Comparison of ENCODE assay signal across 19 cellular contexts in the genomic region with DNA sequence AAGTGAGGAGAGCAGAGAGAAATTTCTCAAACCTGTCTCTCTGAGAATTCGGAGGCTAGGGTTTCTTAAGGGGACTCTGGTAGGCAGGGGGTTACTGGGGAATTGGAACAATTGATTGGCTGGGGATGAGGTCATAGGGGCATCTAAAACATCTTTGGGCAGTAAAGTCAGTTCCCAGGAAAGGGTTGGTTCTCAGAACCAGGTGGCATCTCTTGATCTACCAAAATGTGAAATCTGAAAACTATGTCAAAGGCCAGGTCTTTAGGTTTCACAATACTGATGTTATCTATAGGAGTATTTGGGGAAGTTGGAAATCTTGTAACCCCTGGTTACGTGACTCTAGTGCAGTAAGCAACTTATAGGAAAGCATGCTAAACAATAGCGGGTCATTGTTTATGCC. TPM values are rescaled to one million over a fixed set of nuclear protein-coding genes. Genes with fewer than 3 reads are reported as not detected.
DNase-seq lines count a peak whose midpoint lies in the region; ATAC-seq and TF ChIP-seq lines count a peak whose summit lies in the region.
"Had no signal": no experiment of that assay in that cellular context is flagged by ENCODE, and none has a peak within 500 bp of the region (broad histone marks: within the 10 kb centered on the region; RNA-seq: fewer than 3 reads in every experiment).

No MANE protein-coding gene starts in this region.

- peaks cover 43% of the 10 kb centered on the region for H3K79me2 ChIP-seq in OCI-LY3 (ENCODE audit: low read length)

- POLR2A ChIA-PET in activated naive CD8-positive, alpha-beta T cell treated with anti-CD3 and anti-CD28 coated beads, Interleukin-2, amount 10 ng/mL, durations not matched to agents 7 days and 5 days (lab: Charles Lee): no interaction called here

- ATAC-seq in activated naive CD8-positive, alpha-beta T cell treated with anti-CD3 and anti-CD28 coated beads, Interleukin-2, amount 10 ng/mL, durations not matched to agents 7 days and 5 days (ENCODE audit: low read depth): no peak
- no peak for ATAC-seq in GM19467 (IDR thresholded peaks at IDR 0.05; ENCODE audit: unreplicated experiment)
- ATAC-seq: HepG2, left ventricle myocardium superior, Panc1, pancreas had no signal

- H2AFZ ChIP-seq in OCI-LY3 (ENCODE audit: low read depth, low read length): no peak overlapping the region

- H3K4me1 ChIP-seq in OCI-LY3 (ENCODE audit: low read length): peaks cover 28% of the 10 kb centered on the region
- H3K4me1 ChIP-seq: colonic mucosa, pancreas had no signal

- peaks cover 24% of the 10 kb centered on the region for H3K36me3 ChIP-seq in OCI-LY3 (replicated peaks; ENCODE audit: low read depth, low read length)
- H3K36me3 ChIP-seq: colonic mucosa, pancreas, WERI-Rb-1 had no signal

- peak overlapping the region; percentile 15 for H3K4me2 ChIP-seq in OCI-LY3 (ENCODE audit: low read length)

- 0 out of 2 replicates have a peak, but pooled peaks cover 4% of the 10 kb centered on the region for H4K20me1 ChIP-seq in OCI-LY3 (ENCODE audit: insufficient read depth, low read length)

- H3K27ac Mint-ChIP-seq in activated naive CD8-positive, alpha-beta T cell treated with anti-CD3 and anti-CD28 coated beads, Interleukin-2, amount 10 ng/mL, durations not matched to agents 7 days and 5 days: peak overlapping the region; percentile 31
- H3K27ac Mint-ChIP-seq in activated naive CD8-positive, alpha-beta T cell treated with anti-CD3 and anti-CD28 coated beads for 36 hours: no peak overlapping the region
- peak overlapping the region; percentile 82 for H3K27ac Mint-ChIP-seq in chondrocyte (ENCODE audit: unreplicated experiment)
- peak overlapping the region; percentile 4 for H3K27ac Mint-ChIP-seq in stimulated activated naive CD8-positive, alpha-beta T cell treated with anti-CD3 and anti-CD28 coated beads, Interleukin-15, Interleukin-2, amounts not matched to agents 100 ng/mL and 50 ng/mL, for 24 hours
- H3K27ac Mint-ChIP-seq: CD4-positive, alpha-beta T cell had no signal

- TF ChIP-seq CTCF in OCI-LY3 (IDR thresholded peaks at IDR 0.05; ENCODE audit: low read depth, low read length) (no peak), chondrocyte (IDR thresholded peaks at IDR 0.05) (no peak), foreskin fibroblast (IDR thresholded peaks at IDR 0.05; ENCODE audit: low read depth, low read length) (no peak)

- peaks cover 20% of the 10 kb centered on the region for H3K9me3 Mint-ChIP-seq in activated naive CD8-positive, alpha-beta T cell treated with anti-CD3 and anti-CD28 coated beads, Interleukin-2, amount 10 ng/mL, durations not matched to agents 7 days and 5 days
- peaks cover 7% of the 10 kb centered on the region for H3K9me3 Mint-ChIP-seq in activated naive CD8-positive, alpha-beta T cell treated with anti-CD3 and anti-CD28 coated beads for 36 hours
- peaks cover 13% of the 10 kb centered on the region for H3K9me3 Mint-ChIP-seq in chondrocyte (ENCODE audit: low read depth)
- H3K9me3 Mint-ChIP-seq in stimulated activated naive CD8-positive, alpha-beta T cell treated with anti-CD3 and anti-CD28 coated beads, Interleukin-15, Interleukin-2, amounts not matched to agents 100 ng/mL and 50 ng/mL, for 24 hours: peaks cover 6% of the 10 kb centered on the region
- H3K9me3 Mint-ChIP-seq: CD4-positive, alpha-beta T cell had no signal

- H3K27ac ChIP-seq in OCI-LY3 (ENCODE audit: low read length): no peak overlapping the region
- H3K27ac ChIP-seq: colonic mucosa, pancreas, WERI-Rb-1 had no signal

- H3K27me3 ChIP-seq in OCI-LY3 (ENCODE audit: low read depth, low read length): no peaks in the 10 kb centered on the region
- H3K27me3 ChIP-seq: colonic mucosa, pancreas had no signal

- peak overlapping the region; percentile 0 for H3K4me3 Mint-ChIP-seq in activated naive CD8-positive, alpha-beta T cell treated with anti-CD3 and anti-CD28 coated beads, Interleukin-2, amount 10 ng/mL, durations not matched to agents 7 days and 5 days
- H3K4me3 Mint-ChIP-seq in activated naive CD8-positive, alpha-beta T cell treated with anti-CD3 and anti-CD28 coated beads for 36 hours: no peak overlapping the region
- no peak overlapping the region for H3K4me3 Mint-ChIP-seq in chondrocyte (ENCODE audit: unreplicated experiment)
- H3K4me3 Mint-ChIP-seq in stimulated activated naive CD8-positive, alpha-beta T cell treated with anti-CD3 and anti-CD28 coated beads, Interleukin-15, Interleukin-2, amounts not matched to agents 100 ng/mL and 50 ng/mL, for 24 hours: no peak overlapping the region
- H3K4me3 Mint-ChIP-seq: CD4-positive, alpha-beta T cell had no signal

- H3K36me3 Mint-ChIP-seq in activated naive CD8-positive, alpha-beta T cell treated with anti-CD3 and anti-CD28 coated beads, Interleukin-2, amount 10 ng/mL, durations not matched to agents 7 days and 5 days: peaks cover 80% of the 10 kb centered on the region
- peaks cover 22% of the 10 kb centered on the region for H3K36me3 Mint-ChIP-seq in activated naive CD8-positive, alpha-beta T cell treated with anti-CD3 and anti-CD28 coated beads for 36 hours
- H3K36me3 Mint-ChIP-seq in chondrocyte (ENCODE audit: low read depth): peaks cover 15% of the 10 kb centered on the region
- peaks cover 25% of the 10 kb centered on the region for H3K36me3 Mint-ChIP-seq in stimulated activated naive CD8-positive, alpha-beta T cell treated with anti-CD3 and anti-CD28 coated beads, Interleukin-15, Interleukin-2, amounts not matched to agents 100 ng/mL and 50 ng/mL, for 24 hours (ENCODE audit: low read depth)

- peaks cover 55% of the 10 kb centered on the region for H3K4me1 Mint-ChIP-seq in activated naive CD8-positive, alpha-beta T cell treated with anti-CD3 and anti-CD28 coated beads, Interleukin-2, amount 10 ng/mL, durations not matched to agents 7 days and 5 days
- peaks cover 17% of the 10 kb centered on the region for H3K4me1 Mint-ChIP-seq in activated naive CD8-positive, alpha-beta T cell treated with anti-CD3 and anti-CD28 coated beads for 36 hours
- peaks cover 93% of the 10 kb centered on the region for H3K4me1 Mint-ChIP-seq in chondrocyte (ENCODE audit: low read depth)
- H3K4me1 Mint-ChIP-seq in stimulated activated naive CD8-positive, alpha-beta T cell treated with anti-CD3 and anti-CD28 coated beads, Interleukin-15, Interleukin-2, amounts not matched to agents 100 ng/mL and 50 ng/mL, for 24 hours (ENCODE audit: low read depth): peaks cover 36% of the 10 kb centered on the region

- H3K4me3 ChIP-seq in OCI-LY3 (ENCODE audit: low read length) (0 out of 2 replicates have a peak overlapping the region, but pooled peaks have one; percentile 5), foreskin fibroblast (ENCODE audit: low read depth in 1 of 2, low read length in 2 of 2) (no peak overlapping the region)
- H3K4me3 ChIP-seq: colonic mucosa, pancreas had no signal

- H3K9ac ChIP-seq in OCI-LY3 (ENCODE audit: low read length): no peak overlapping the region

- DNase-seq in activated naive CD8-positive, alpha-beta T cell treated with anti-CD3 and anti-CD28 coated beads, Interleukin-2, amount 10 ng/mL, durations not matched to agents 7 days and 5 days: no peak
- DNase-seq in activated naive CD8-positive, alpha-beta T cell treated with anti-CD3 and anti-CD28 coated beads for 36 hours: no peak
- no peak for DNase-seq in chondrocyte (ENCODE audit: low spot score)
- DNase-seq in NCI-H128 (lab: John Stamatoyannopoulos, UW; ENCODE audit: unreplicated experiment): no peak
- DNase-seq in foreskin fibroblast: no peak
- DNase-seq: CD4-positive, alpha-beta T cell; DMS79 treated with DMSO at 0.1 percent for 48 hours; left ventricle myocardium superior; NCI-H1092; NCI-H69; pancreas; SW 1271; WERI-Rb-1 had no signal

- H3K27me3 Mint-ChIP-seq in activated naive CD8-positive, alpha-beta T cell treated with anti-CD3 and anti-CD28 coated beads, Interleukin-2, amount 10 ng/mL, durations not matched to agents 7 days and 5 days: no peaks in the 10 kb centered on the region
- no peaks in the 10 kb centered on the region for H3K27me3 Mint-ChIP-seq in activated naive CD8-positive, alpha-beta T cell treated with anti-CD3 and anti-CD28 coated beads for 36 hours
- H3K27me3 Mint-ChIP-seq in chondrocyte (ENCODE audit: low read depth): no peaks in the 10 kb centered on the region
- no peaks in the 10 kb centered on the region for H3K27me3 Mint-ChIP-seq in stimulated activated naive CD8-positive, alpha-beta T cell treated with anti-CD3 and anti-CD28 coated beads, Interleukin-15, Interleukin-2, amounts not matched to agents 100 ng/mL and 50 ng/mL, for 24 hours
- H3K27me3 Mint-ChIP-seq: CD4-positive, alpha-beta T cell had no signal

- H3K9me3 ChIP-seq in OCI-LY3 (ENCODE audit: insufficient read depth, low read length): peaks cover 13% of the 10 kb centered on the region
- H3K9me3 ChIP-seq: colonic mucosa, pancreas had no signal

RNA-seq across cellular contexts. Expression of gene C12orf75, which starts 6.9 kb away (rescaled TPM):
- total RNA-seq in activated naive CD8-positive, alpha-beta T cell treated with anti-CD3 and anti-CD28 coated beads, Interleukin-2, amount 10 ng/mL, durations not matched to agents 7 days and 5 days: 100 to 1,000 TPM; 167 to 172 TPM
- total RNA-seq in activated naive CD8-positive, alpha-beta T cell treated with anti-CD3 and anti-CD28 coated beads for 36 hours: 10 to 100 TPM; 56.0 to 57.5 TPM
- total RNA-seq in chondrocyte: 189 to 310 TPM (median 286 TPM) in 3 replicates
